ENCODE assay signal across 1 cellular context in the genomic region with DNA sequence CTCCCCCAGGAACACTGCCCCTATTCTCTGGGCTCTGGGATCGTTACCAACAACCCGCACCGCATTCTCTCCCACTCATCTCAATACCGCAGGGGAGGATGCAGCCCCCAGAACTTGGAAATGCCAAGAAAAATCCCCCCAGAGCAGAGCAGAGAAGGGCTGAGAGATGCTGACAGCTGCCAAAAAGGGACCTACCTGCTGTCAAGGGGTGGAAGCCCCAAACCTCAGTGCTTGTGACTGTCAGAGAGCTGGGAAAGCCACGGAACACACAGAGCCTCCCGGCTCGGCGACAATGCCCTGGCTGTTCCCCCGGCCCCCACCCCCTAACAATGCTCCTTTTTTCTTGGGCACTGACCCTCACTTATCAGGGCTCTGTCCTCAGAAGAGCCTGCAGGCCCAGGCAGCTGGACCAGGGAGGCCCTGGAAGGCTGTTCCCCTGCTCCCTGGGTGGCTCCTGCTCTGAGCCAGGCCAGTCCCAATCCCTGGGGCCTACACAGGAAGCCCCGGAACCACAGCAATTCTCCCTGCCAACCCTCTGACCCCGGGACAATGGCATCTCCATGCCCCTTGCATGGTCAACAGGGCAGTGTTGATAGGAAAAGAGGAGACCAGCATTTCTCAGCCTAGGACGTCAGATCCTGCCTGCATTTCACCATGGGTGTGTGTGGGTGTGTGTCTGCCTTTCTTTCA.
TF ChIP-seq lines count a peak whose summit lies in the region.

No MANE protein-coding gene starts in this region.

TF ChIP-seq in H1, 55 proteins besides CTCF, POLR2A, EP300 and RAD21 (continued from another document):
- TF ChIP-seq E2F6 (IDR thresholded peaks at IDR 0.05), result no peak
- no peak for TF ChIP-seq CREB1 (IDR thresholded peaks at IDR 0.05)
- no peak for TF ChIP-seq POU5F1 (IDR thresholded peaks at IDR 0.05; ENCODE audit: low read depth, low read length)
- TF ChIP-seq JUN (IDR thresholded peaks at IDR 0.05; ENCODE audit: low read depth, low read length), result no peak
- TF ChIP-seq KDM1A (IDR thresholded peaks at IDR 0.05; ENCODE audit: borderline replicate concordance, low read length), result no peak
- no peak for TF ChIP-seq FOSL1 (IDR thresholded peaks at IDR 0.05; ENCODE audit: insufficient read depth, low read depth, low read length)
- TF ChIP-seq SAP30 (IDR thresholded peaks at IDR 0.05; ENCODE audit: insufficient read depth, insufficient replicate concordance, low read length), result no peak
- no peak for TF ChIP-seq JUND (IDR thresholded peaks at IDR 0.05; ENCODE audit: low read length)
- TF ChIP-seq EZH2 (IDR thresholded peaks at IDR 0.05; ENCODE audit: low read depth, low read length, severe bottlenecking), result no peak
TF ChIP-seq in H1: peak in this region for 0.
